Comparison of ENCODE assay signal across 1 cellular context in genomic region chr19:1166872-1167573, GRCh38.
TF ChIP-seq lines count a peak whose summit lies in the region.

No MANE protein-coding gene starts in this region.

TF ChIP-seq in HepG2, 621 proteins besides CTCF, POLR2A, EP300 and RAD21 (continued from another document):
- peak; percentile 91 for TF ChIP-seq ZBTB33 (CRISPR knock-in tag; IDR thresholded peaks at IDR 0.05)
- peak; percentile 42; the same call in 1 of the 2 replicates for TF ChIP-seq GABPB1 (CRISPR knock-in tag; IDR thresholded peaks at IDR 0.05)
- TF ChIP-seq ZNF33A (CRISPR knock-in tag; IDR thresholded peaks at IDR 0.05; ENCODE audit: borderline replicate concordance): no peak
- peak; percentile 65 for TF ChIP-seq AGO2 (optimal IDR thresholded peaks at IDR 0.05; ENCODE audit: low read depth, low read length)
- no peak for TF ChIP-seq HNF4G (IDR thresholded peaks at IDR 0.05; ENCODE audit: borderline replicate concordance, low read depth, low read length)
- no peak for TF ChIP-seq HNF4G (CRISPR knock-in tag; IDR thresholded peaks at IDR 0.05; ENCODE audit: borderline replicate concordance, low read depth)
- no peak for TF ChIP-seq JUNB (CRISPR knock-in tag; IDR thresholded peaks at IDR 0.05; ENCODE audit: borderline replicate concordance)
- peak; percentile 33; the same call in 1 of the 2 replicates for TF ChIP-seq ESRRA (CRISPR knock-in tag; IDR thresholded peaks at IDR 0.05; ENCODE audit: low read depth)
- no peak for TF ChIP-seq PCBP1 (IDR thresholded peaks at IDR 0.05; ENCODE audit: borderline replicate concordance, low read depth, low read length)
- no peak for TF ChIP-seq ZNF547 (CRISPR knock-in tag; IDR thresholded peaks at IDR 0.05)
- TF ChIP-seq HNRNPLL (IDR thresholded peaks at IDR 0.05; ENCODE audit: low read depth, low read length, poor library complexity, severe bottlenecking): no peak
- TF ChIP-seq ZNF326 (CRISPR knock-in tag; IDR thresholded peaks at IDR 0.05; ENCODE audit: borderline replicate concordance): 0 out of 2 replicates have a peak, but pooled peaks have one; percentile 5
- no peak for TF ChIP-seq ZNF232 (CRISPR knock-in tag; IDR thresholded peaks at IDR 0.05; ENCODE audit: borderline replicate concordance)
- no peak for TF ChIP-seq ZMAT3 (CRISPR knock-in tag; conservative IDR thresholded peaks at IDR 0.05)
- peak; percentile 60 for TF ChIP-seq RARA (CRISPR knock-in tag; IDR thresholded peaks at IDR 0.05)
- no peak for TF ChIP-seq REXO4 (CRISPR knock-in tag; IDR thresholded peaks at IDR 0.05; ENCODE audit: borderline replicate concordance)
- TF ChIP-seq, protein P1, sequence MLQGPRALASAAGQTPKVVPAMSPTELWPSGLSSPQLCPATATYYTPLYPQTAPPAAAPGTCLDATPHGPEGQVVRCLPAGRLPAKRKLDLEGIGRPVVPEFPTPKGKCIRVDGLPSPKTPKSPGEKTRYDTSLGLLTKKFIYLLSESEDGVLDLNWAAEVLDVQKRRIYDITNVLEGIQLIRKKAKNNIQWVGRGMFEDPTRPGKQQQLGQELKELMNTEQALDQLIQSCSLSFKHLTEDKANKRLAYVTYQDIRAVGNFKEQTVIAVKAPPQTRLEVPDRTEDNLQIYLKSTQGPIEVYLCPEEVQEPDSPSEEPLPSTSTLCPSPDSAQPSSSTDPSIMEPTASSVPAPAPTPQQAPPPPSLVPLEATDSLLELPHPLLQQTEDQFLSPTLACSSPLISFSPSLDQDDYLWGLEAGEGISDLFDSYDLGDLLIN (CRISPR knock-in tag; IDR thresholded peaks at IDR 0.05; ENCODE audit: borderline replicate concordance): no peak
- peak; percentile 53; the same call in 1 of the 2 replicates for TF ChIP-seq HNF4A (CRISPR knock-in tag; IDR thresholded peaks at IDR 0.05)
- TF ChIP-seq, protein P2, sequence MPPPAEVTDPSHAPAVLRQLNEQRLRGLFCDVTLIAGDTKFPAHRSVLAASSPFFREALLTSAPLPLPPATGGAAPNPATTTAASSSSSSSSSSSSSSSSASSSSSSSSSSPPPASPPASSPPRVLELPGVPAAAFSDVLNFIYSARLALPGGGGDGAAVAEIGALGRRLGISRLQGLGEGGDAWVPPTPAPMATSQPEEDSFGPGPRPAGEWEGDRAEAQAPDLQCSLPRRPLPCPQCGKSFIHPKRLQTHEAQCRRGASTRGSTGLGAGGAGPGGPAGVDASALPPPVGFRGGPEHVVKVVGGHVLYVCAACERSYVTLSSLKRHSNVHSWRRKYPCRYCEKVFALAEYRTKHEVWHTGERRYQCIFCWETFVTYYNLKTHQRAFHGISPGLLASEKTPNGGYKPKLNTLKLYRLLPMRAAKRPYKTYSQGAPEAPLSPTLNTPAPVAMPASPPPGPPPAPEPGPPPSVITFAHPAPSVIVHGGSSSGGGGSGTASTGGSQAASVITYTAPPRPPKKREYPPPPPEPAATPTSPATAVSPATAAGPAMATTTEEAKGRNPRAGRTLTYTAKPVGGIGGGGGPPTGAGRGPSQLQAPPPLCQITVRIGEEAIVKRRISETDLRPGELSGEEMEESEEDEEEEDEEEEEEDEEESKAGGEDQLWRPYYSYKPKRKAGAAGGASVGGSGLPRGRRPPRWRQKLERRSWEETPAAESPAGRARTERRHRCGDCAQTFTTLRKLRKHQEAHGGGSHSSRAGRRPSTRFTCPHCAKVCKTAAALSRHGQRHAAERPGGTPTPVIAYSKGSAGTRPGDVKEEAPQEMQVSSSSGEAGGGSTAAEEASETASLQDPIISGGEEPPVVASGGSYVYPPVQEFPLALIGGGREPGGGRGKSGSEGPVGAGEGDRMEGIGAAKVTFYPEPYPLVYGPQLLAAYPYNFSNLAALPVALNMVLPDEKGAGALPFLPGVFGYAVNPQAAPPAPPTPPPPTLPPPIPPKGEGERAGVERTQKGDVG (CRISPR knock-in tag; IDR thresholded peaks at IDR 0.05; ENCODE audit: borderline replicate concordance): peak; percentile 81; the same call in 1 of the 2 replicates
- TF ChIP-seq RXRA (CRISPR knock-in tag; IDR thresholded peaks at IDR 0.05): peak; percentile 58; the same call in 1 of the 2 replicates
- peak; percentile 38; a peak in 1 of 4 replicates for TF ChIP-seq NR2F1 (CRISPR knock-in tag; IDR thresholded peaks at IDR 0.05)
- TF ChIP-seq PITX1 (CRISPR knock-in tag; IDR thresholded peaks at IDR 0.05): 0 out of 2 replicates have a peak, but pooled peaks have one; percentile 14
- no peak for TF ChIP-seq ZNF660 (CRISPR knock-in tag; IDR thresholded peaks at IDR 0.05; ENCODE audit: borderline replicate concordance, low read depth)
- peak; percentile 89 for TF ChIP-seq ZBTB38 (CRISPR knock-in tag; IDR thresholded peaks at IDR 0.05)
- no peak for TF ChIP-seq ZFP90 (CRISPR knock-in tag; IDR thresholded peaks at IDR 0.05; ENCODE audit: borderline replicate concordance)
- TF ChIP-seq TBL1XR1 (IDR thresholded peaks at IDR 0.05; ENCODE audit: borderline replicate concordance, low read length, partially characterized antibody): peak; percentile 21
- TF ChIP-seq SALL1 (CRISPR knock-in tag; IDR thresholded peaks at IDR 0.05): peak; percentile 19; the same call in 1 of the 2 replicates
- no peak for TF ChIP-seq ZNF33B (CRISPR knock-in tag; IDR thresholded peaks at IDR 0.05)
- TF ChIP-seq ZNF513 (CRISPR knock-in tag; conservative IDR thresholded peaks at IDR 0.05): no peak
- 0 out of 2 replicates have a peak, but pooled peaks have one; percentile 24 for TF ChIP-seq NR2F6 (IDR thresholded peaks at IDR 0.05)
- TF ChIP-seq NR2F6 (CRISPR knock-in tag; IDR thresholded peaks at IDR 0.05): peak; percentile 38; the same call in 1 of the 2 replicates
